17 cellular contexts compared by ENCODE assay signal in genomic region chr4:6772223-6772928, GRCh38. TPM values are rescaled to one million over a fixed set of nuclear protein-coding genes. Genes with fewer than 3 reads are reported as not detected.
DNase-seq lines count a peak whose midpoint lies in the region; ATAC-seq, FAIRE-seq and TF ChIP-seq lines count a peak whose summit lies in the region.
"Had no signal": no experiment of that assay in that cellular context is flagged by ENCODE, and none has a peak within 500 bp of the region (broad histone marks: within the 10 kb centered on the region; RNA-seq: fewer than 3 reads in every experiment).

No MANE protein-coding gene starts in this region.

- H4K20me1 ChIP-seq in keratinocyte (ENCODE audit: control insufficient read depth, extremely low read depth, insufficient read depth, low read length): no peaks in the 10 kb centered on the region

- H3K9ac ChIP-seq in keratinocyte (ENCODE audit: control insufficient read depth, extremely low read depth, insufficient read depth, low read length): peak overlapping the region; percentile 48

- no peak overlapping the region for H3K4me3 ChIP-seq in MG63
- H3K4me3 ChIP-seq in body of pancreas: no peak overlapping the region
- peak overlapping the region in 1 of 3 experiments; percentile 20 for H3K4me3 ChIP-seq in keratinocyte (ENCODE audit: control insufficient read depth in 2 of 3, extremely low read depth in 1 of 3, insufficient read depth in 2 of 3, low read depth in 1 of 3, low read length in 3 of 3)
- H3K4me3 ChIP-seq in thyroid gland (replicated peaks in 1 of 3): no peak overlapping the region
- H3K4me3 ChIP-seq: left lung, spleen had no signal

- TF ChIP-seq CTCF in body of pancreas (IDR thresholded peaks at IDR 0.05) (peak in 2 of 7 experiments; percentile 21 to 23), keratinocyte (optimal IDR thresholded peaks at IDR 0.05 in 1 of 3, IDR thresholded peaks at IDR 0.05 in 1 of 3, conservative IDR thresholded peaks at IDR 0.05 in 1 of 3; ENCODE audit: extremely low read depth in 1 of 3, insufficient read depth in 2 of 3, low read length in 3 of 3) (no peak), thyroid gland (IDR thresholded peaks at IDR 0.05) (peak in 1 of 6 experiments; percentile 8)

- dilution Hi-C loops in keratinocyte (cut with MboI; ENCODE audit: extremely low pct_ligation_motif_present, low sequenced_read_pairs): no loop called here

- H3K79me2 ChIP-seq in keratinocyte (ENCODE audit: control insufficient read depth, insufficient read depth, low read length): no peaks in the 10 kb centered on the region

- no peak overlapping the region for H2AFZ ChIP-seq in keratinocyte (ENCODE audit: control insufficient read depth, low read length)

- H3K9me1 ChIP-seq in keratinocyte (ENCODE audit: control insufficient read depth, extremely low read depth, insufficient read depth, low read length): no peaks in the 10 kb centered on the region

- no peaks in the 10 kb centered on the region for H3K27me3 ChIP-seq in MG63
- no peaks in the 10 kb centered on the region for H3K27me3 ChIP-seq in body of pancreas
- H3K27me3 ChIP-seq in keratinocyte (ENCODE audit: control insufficient read depth, extremely low read depth, insufficient read depth, low read length): peaks cover 33% of the 10 kb centered on the region
- no peaks in the 10 kb centered on the region for H3K27me3 ChIP-seq in thyroid gland
- H3K27me3 ChIP-seq: spleen had no signal

- WGBS in body of pancreas, 2 donors: 55 to 56% methylated on average over 10 of the region's 10 CpGs
- 80 to 84% methylated on average over 10 of the region's 10 CpGs for WGBS in thyroid gland, 2 donors

- H3K4me1 ChIP-seq in body of pancreas (peaks cover 12% of the 10 kb centered on the region), keratinocyte (ENCODE audit: control insufficient read depth, extremely low read depth, insufficient read depth, low read length) (peaks cover 40% of the 10 kb centered on the region), thyroid gland (peaks cover 24 to 37% of the 10 kb centered on the region in 2 donors)

- DNase-seq in MG63: peak; percentile 25
- DNase-seq in body of pancreas: peak in 3 of 4 donors; percentile 27 to 44 (median 36)
- DNase-seq in keratinocyte (ENCODE audit: low read depth, low spot score): no peak
- DNase-seq in thyroid gland: peak in 1 of 2 donors; percentile 15
- DNase-seq in DMS53 treated with DMSO at 0.1 percent for 48 hours (lab: John Stamatoyannopoulos, UW; ENCODE audit: unreplicated experiment): no peak
- no peak for DNase-seq in SHP77 (lab: John Stamatoyannopoulos, UW)
- no peak for DNase-seq in erythroblast (lab: John Stamatoyannopoulos, UW)
- DNase-seq: activated CD4-positive, alpha-beta T cell treated with anti-CD3 and anti-CD28 coated beads for 48 hours; activated naive CD4-positive, alpha-beta T cell treated with anti-CD3 and anti-CD28 coated beads, Interleukin-2, amount 50 U/mL, for 16 hours; DND-41; H7; left lung; NCI-H2029; spleen had no signal

- H3K9me3 ChIP-seq in MG63: no peaks in the 10 kb centered on the region
- H3K9me3 ChIP-seq in body of pancreas: no peaks in the 10 kb centered on the region
- H3K9me3 ChIP-seq in keratinocyte (ENCODE audit: control insufficient read depth, low read depth, low read length): no peaks in the 10 kb centered on the region
- no peaks in the 10 kb centered on the region for H3K9me3 ChIP-seq in thyroid gland
- H3K9me3 ChIP-seq: left lung, spleen had no signal

- TF ChIP-seq POLR2A in body of pancreas (IDR thresholded peaks at IDR 0.05): no peak
- no peak for TF ChIP-seq POLR2A in thyroid gland (IDR thresholded peaks at IDR 0.05)
- TF ChIP-seq POLR2A in erythroblast (IDR thresholded peaks at IDR 0.05; ENCODE audit: low read length): no peak

- FAIRE-seq in keratinocyte (lab: Jason Lieb, UNC): peak; percentile 88
- FAIRE-seq: endothelial cell of umbilical vein had no signal

- intact Hi-C loops in body of pancreas (cut with DNase I): no loop called here
- intact Hi-C loops in thyroid gland (cut with DNase I): no loop called here

- H3K4me2 ChIP-seq in keratinocyte (ENCODE audit: control insufficient read depth, extremely low read depth, insufficient read depth, low read depth, low read length): peak overlapping the region; percentile 30

- H3K36me3 ChIP-seq in MG63 (no peaks in the 10 kb centered on the region), body of pancreas (replicated peaks in 1 of 2; ENCODE audit: insufficient read depth in 1 of 2, low read depth in 2 of 2) (no peaks in the 10 kb centered on the region), keratinocyte (ENCODE audit: control insufficient read depth in 2 of 2, extremely low read depth in 1 of 2, insufficient read depth in 2 of 2, low read length in 2 of 2) (no peaks in the 10 kb centered on the region), thyroid gland (no peaks in the 10 kb centered on the region)
- H3K36me3 ChIP-seq: left lung, spleen had no signal

- peak; percentile 48 for ATAC-seq in body of pancreas
- ATAC-seq in GM19455 (IDR thresholded peaks at IDR 0.05; ENCODE audit: unreplicated experiment): no peak
- ATAC-seq: left lung; stimulated activated memory B cell treated with anti-CD40 and anti-IgM and Interleukin-4, amounts not matched to agents 10 μg/mL and 1 μg/mL and 100 μg/mL, for 72 hours had no signal

- H3K27ac ChIP-seq in body of pancreas: peak overlapping the region; percentile 42 to 67 (median 60)
- peak overlapping the region; percentile 34 for H3K27ac ChIP-seq in keratinocyte (ENCODE audit: control insufficient read depth, insufficient read depth, low read length)
- peak overlapping the region in 2 of 3 donors; percentile 82 for H3K27ac ChIP-seq in thyroid gland
- H3K27ac ChIP-seq: left lung had no signal

RNA-seq across cellular contexts. Expression of gene KIAA0232, which starts 10.2 kb away (rescaled TPM):
- 2.9 and 5.2 TPM in 2 replicates for total RNA-seq in MG63 (2014; rRNA removed; shearing (Covaris generic); ENCODE audit: low replicate concordance)
- total RNA-seq in body of pancreas (10 to 100 TPM in 1 of 2 donors, 1 to 10 TPM in 1; 9.6 to 15.0 TPM), thyroid gland (10 to 100 TPM; 37.1 to 73.2 (median 50.6) TPM)
- polyA plus RNA-seq in keratinocyte: 8.5 to 10.0 TPM (median 9.1 TPM) in 3 replicates
- 9.8 TPM for polyA plus RNA-seq in keratinocyte (2011; ENCODE audit: low read depth)
- polyA plus RNA-seq in keratinocyte (2011; cell fraction: cytosol; rRNA removed): 5.6 and 9.4 TPM in 2 replicates
- polyA plus RNA-seq in keratinocyte (2011; cell fraction: nucleus; rRNA removed): 12.6 and 15.6 TPM in 2 replicates
- 7.6 and 7.8 TPM in 2 replicates for polyA plus RNA-seq in keratinocyte (2012; ENCODE audit: low replicate concordance)
- 9.2 to 15.4 TPM (median 13.9 TPM) in 3 replicates for polyA minus RNA-seq in keratinocyte
- polyA minus RNA-seq in keratinocyte (2011; cell fraction: cytosol; rRNA and poly(A)+ RNA removed): 9.2 TPM
- polyA minus RNA-seq in keratinocyte (2011; cell fraction: nucleus; rRNA and poly(A)+ RNA removed): 13.4 and 27.8 TPM in 2 replicates

RNA-seq across cellular contexts. Expression of gene BLOC1S4, which starts 56.4 kb away (rescaled TPM):
- 15.6 and 16.0 TPM in 2 replicates for total RNA-seq in MG63 (2014; rRNA removed; shearing (Covaris generic); ENCODE audit: low replicate concordance)
- total RNA-seq in body of pancreas (10 to 100 TPM; 16.5 to 17.1 TPM), thyroid gland (10 to 100 TPM; 11.7 to 31.3 (median 22.1) TPM)
- 11.2 to 13.6 TPM (median 11.7 TPM) in 3 replicates for polyA plus RNA-seq in keratinocyte
- polyA plus RNA-seq in keratinocyte (2011; ENCODE audit: low read depth): 4.5 TPM
- polyA plus RNA-seq in keratinocyte (2011; cell fraction: cytosol; rRNA removed): 10.5 and 12.0 TPM in 2 replicates
- 11.2 and 12.2 TPM in 2 replicates for polyA plus RNA-seq in keratinocyte (2011; cell fraction: nucleus; rRNA removed)
- 7.1 and 12.2 TPM in 2 replicates for polyA plus RNA-seq in keratinocyte (2012; ENCODE audit: low replicate concordance)
- 2.7 to 3.8 TPM (median 3.1 TPM) in 3 replicates for polyA minus RNA-seq in keratinocyte
- 17.8 TPM for polyA minus RNA-seq in keratinocyte (2011; cell fraction: cytosol; rRNA and poly(A)+ RNA removed)
- 3.9 and 4.3 TPM in 2 replicates for polyA minus RNA-seq in keratinocyte (2011; cell fraction: nucleus; rRNA and poly(A)+ RNA removed)

Comparison
In these comparisons a context has a peak if more than half of its experiments do, and no peak if none do; other contexts are left out.
1. DNase-seq: peak in MG63 (single experiment) and body of pancreas (3 of 4); none in keratinocyte (single experiment), DMS53 treated with DMSO at 0.1 percent for 48 hours (single experiment), SHP77 (0 of 2) and erythroblast (0 of 2).
2. Peak in every context shown above with its lines, with median percentiles within 50 percentile points of each other: H3K27ac ChIP-seq.